8 cellular contexts compared by ENCODE assay signal in the genomic region with DNA sequence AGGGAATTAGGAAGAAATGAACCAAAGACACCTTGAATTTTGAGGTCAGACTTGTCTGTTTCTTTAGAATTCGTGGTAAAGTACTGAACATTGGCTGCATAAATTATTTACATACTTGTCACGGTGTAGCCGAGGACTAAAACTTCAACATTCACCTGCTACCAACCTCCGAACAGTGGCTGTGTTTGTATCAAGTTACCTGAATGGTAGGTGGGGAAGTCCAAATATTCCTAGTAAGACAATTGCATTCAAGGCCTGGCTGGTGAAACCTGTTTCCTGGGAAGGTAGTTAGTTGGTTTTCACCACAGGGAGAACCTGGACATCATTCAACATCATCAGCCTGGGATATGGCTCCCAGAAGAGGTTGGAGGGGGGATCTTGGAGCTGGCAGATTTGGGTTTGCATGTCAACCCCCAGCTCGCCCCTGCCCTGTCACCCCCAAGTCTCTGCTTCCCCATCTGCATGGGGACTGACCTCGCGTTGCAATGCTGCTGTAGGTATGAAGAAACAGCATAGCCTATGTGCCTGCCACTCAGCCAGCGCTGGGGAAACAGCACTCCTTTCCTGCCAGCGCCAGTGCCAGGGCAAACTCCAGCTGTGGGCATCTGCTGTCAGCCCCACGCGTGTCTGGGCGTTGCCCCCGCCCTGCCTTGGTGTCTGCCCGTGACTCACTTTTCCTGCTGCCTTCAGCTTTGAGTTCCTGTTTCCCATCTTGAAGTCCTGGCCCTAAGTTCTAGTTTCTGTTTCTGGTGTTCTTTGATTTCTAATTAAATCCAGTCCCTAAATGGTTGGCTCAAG. TPM values are rescaled to one million over a fixed set of nuclear protein-coding genes. Genes with fewer than 3 reads are reported as not detected.
A peak's percentile ranks its signal among the peaks of the same experiment; 100 is the strongest.
DNase-seq lines count a peak whose midpoint lies in the region; ATAC-seq and TF ChIP-seq lines count a peak whose summit lies in the region.

No MANE protein-coding gene starts in this region.

- H2AFZ ChIP-seq in OCI-LY3 (ENCODE audit: low read depth, low read length) (peak overlapping the region; percentile 68), mesenchymal stem cell (ENCODE audit: low read depth, low read length) (peak overlapping the region; percentile 49)

- 88% methylated on average over 14 of the region's 14 CpGs for WGBS in mesenchymal stem cell

- H3K27me3 ChIP-seq in OCI-LY3 (ENCODE audit: low read depth, low read length), result no peaks in the 10 kb centered on the region
- H3K27me3 ChIP-seq in mesenchymal stem cell (ENCODE audit: control insufficient read depth in 1 of 2, insufficient read depth in 1 of 2, low read length in 2 of 2), result no peaks in the 10 kb centered on the region
- H3K27me3 ChIP-seq in H7 (ENCODE audit: control insufficient read depth, insufficient read depth, low read length), result no peaks in the 10 kb centered on the region

- H3K4me2 ChIP-seq in OCI-LY3 (ENCODE audit: low read length) (peak overlapping the region; percentile 95), mesenchymal stem cell (ENCODE audit: low read length, poor library complexity, severe bottlenecking) (no peak overlapping the region)

- H3K9ac ChIP-seq in OCI-LY3 (ENCODE audit: low read length), result peak overlapping the region; percentile 33; the same call in 1 of the 2 replicates
- peak overlapping the region; percentile 88 for H3K9ac ChIP-seq in mesenchymal stem cell (ENCODE audit: low read length)

- no peak overlapping the region for H3K18ac ChIP-seq in mesenchymal stem cell (ENCODE audit: low read depth in 1 of 2, low read length in 2 of 2)

- DNase-seq in AG09309 (ENCODE audit: low read depth) (peak; percentile 32), cardiac fibroblast (ENCODE audit: low read depth in 2 of 2) (peak; percentile 28 to 46), mesenchymal stem cell (peak; percentile 21), inferior parietal cortex (ENCODE audit: extremely low spot score) (no peak), H7 (no peak), NCI-H226 (no peak)

- H3K4me3 ChIP-seq in AG09309 (ENCODE audit: control insufficient read depth, low read depth, low read length), result peak overlapping the region; percentile 21
- peak overlapping the region; percentile 68 for H3K4me3 ChIP-seq in OCI-LY3 (ENCODE audit: low read length)
- H3K4me3 ChIP-seq in cardiac fibroblast (replicated peaks in 1 of 2; ENCODE audit: low read depth in 2 of 2, low read length in 2 of 2), result no peak overlapping the region
- H3K4me3 ChIP-seq in mesenchymal stem cell (ENCODE audit: insufficient read depth in 1 of 2, low read depth in 1 of 2, low read length in 2 of 2), result peak overlapping the region in 1 of 2 experiments; percentile 48
- H3K4me3 ChIP-seq in H7 (ENCODE audit: insufficient read depth, low read depth, low read length), result no peak overlapping the region

- H3K4me1 ChIP-seq in OCI-LY3 (ENCODE audit: low read length), result peaks cover 19% of the 10 kb centered on the region
- peaks cover 3% of the 10 kb centered on the region for H3K4me1 ChIP-seq in mesenchymal stem cell (ENCODE audit: control insufficient read depth, insufficient read depth, low read depth, low read length)

- no peak overlapping the region for H2BK12ac ChIP-seq in mesenchymal stem cell (ENCODE audit: low read length in 2 of 2)

- peak; percentile 25 for ATAC-seq in GM19438 (IDR thresholded peaks at IDR 0.05; ENCODE audit: low read depth, unreplicated experiment)

- H3K79me1 ChIP-seq in mesenchymal stem cell (replicated peaks; ENCODE audit: low read length, poor library complexity, severe bottlenecking), result no peaks in the 10 kb centered on the region

- no peak for TF ChIP-seq CTCF in AG09309 (IDR thresholded peaks at IDR 0.05; ENCODE audit: control insufficient read depth, insufficient read depth, low read depth, low read length, missing control alignments)
- TF ChIP-seq CTCF in OCI-LY3 (IDR thresholded peaks at IDR 0.05; ENCODE audit: low read depth, low read length), result no peak
- TF ChIP-seq CTCF in cardiac fibroblast (IDR thresholded peaks at IDR 0.05; ENCODE audit: low read depth, low read length), result no peak

- H2BK15ac ChIP-seq in mesenchymal stem cell (ENCODE audit: low read depth, poor library complexity, severe bottlenecking), result no peak overlapping the region

- H2AK5ac ChIP-seq in mesenchymal stem cell (ENCODE audit: low read length, severe bottlenecking), result no peak overlapping the region

- H3K4ac ChIP-seq in mesenchymal stem cell (ENCODE audit: low read depth in 1 of 2, low read length in 2 of 2), result no peak overlapping the region

- H3K36me3 ChIP-seq in OCI-LY3 (replicated peaks; ENCODE audit: low read depth, low read length) (no peaks in the 10 kb centered on the region), mesenchymal stem cell (ENCODE audit: control insufficient read depth in 1 of 2, insufficient read depth in 2 of 2, low read depth in 1 of 2, low read length in 2 of 2) (no peaks in the 10 kb centered on the region), H7 (replicated peaks; ENCODE audit: control insufficient read depth, insufficient read depth, low read length) (no peaks in the 10 kb centered on the region)

- no peaks in the 10 kb centered on the region for H3K9me3 ChIP-seq in OCI-LY3 (ENCODE audit: insufficient read depth, low read length)
- no peaks in the 10 kb centered on the region for H3K9me3 ChIP-seq in mesenchymal stem cell (ENCODE audit: control insufficient read depth, low read length)

- H3K79me2 ChIP-seq in OCI-LY3 (ENCODE audit: low read length), result no peaks in the 10 kb centered on the region

- no peak overlapping the region for H2BK5ac ChIP-seq in mesenchymal stem cell (ENCODE audit: low read depth, low read length, poor library complexity, severe bottlenecking)

- H4K20me1 ChIP-seq in OCI-LY3 (ENCODE audit: insufficient read depth, low read length), result no peaks in the 10 kb centered on the region

- H2BK120ac ChIP-seq in mesenchymal stem cell (ENCODE audit: low read depth, low read length), result no peak overlapping the region

- peak overlapping the region; percentile 16 for H3K27ac ChIP-seq in OCI-LY3 (ENCODE audit: low read length)
- no peak overlapping the region for H3K27ac ChIP-seq in mesenchymal stem cell (ENCODE audit: low read length, poor library complexity, severe bottlenecking)

- peak overlapping the region in 1 of 2 experiments; percentile 96 for H3K23ac ChIP-seq in mesenchymal stem cell (ENCODE audit: low read length in 2 of 2)

- peak overlapping the region in 1 of 2 experiments; percentile 84 for H3K14ac ChIP-seq in mesenchymal stem cell (ENCODE audit: low read length in 2 of 2)

- no peak overlapping the region for H4K91ac ChIP-seq in mesenchymal stem cell (ENCODE audit: low read length)

- H4K8ac ChIP-seq in mesenchymal stem cell (ENCODE audit: low read length), result no peak overlapping the region

RNA-seq across cellular contexts. Expression of a gene that starts 12.7 kb away (rescaled TPM):
- 19.0 TPM for polyA plus RNA-seq in mesenchymal stem cell (2013, experiment 1 of 2)
- polyA plus RNA-seq in mesenchymal stem cell (2013, experiment 2 of 2), result 18.3 TPM
- total RNA-seq in H7 (2014; rRNA removed; shearing (Covaris generic)), result 31.3 and 36.9 TPM in 2 replicates

RNA-seq across cellular contexts. Expression of a gene that starts 44.0 kb away (rescaled TPM):
- 33.3 TPM for polyA plus RNA-seq in mesenchymal stem cell (2013, experiment 1 of 2)
- polyA plus RNA-seq in mesenchymal stem cell (2013, experiment 2 of 2), result 29.9 TPM
- 40.8 and 53.7 TPM in 2 replicates for total RNA-seq in H7 (2014; rRNA removed; shearing (Covaris generic))

Comparison
In these comparisons a context has a peak if more than half of its experiments do, and no peak if none do; other contexts are left out.
1. DNase-seq: peak in AG09309 (single experiment), cardiac fibroblast (2 of 2) and mesenchymal stem cell (single experiment); none in inferior parietal cortex (single experiment), H7 (single experiment) and NCI-H226 (single experiment).
2. H3K4me3 ChIP-seq: peak in AG09309 (single experiment) and OCI-LY3 (single experiment); none in cardiac fibroblast (0 of 2) and H7 (single experiment).